In the genomic region with DNA sequence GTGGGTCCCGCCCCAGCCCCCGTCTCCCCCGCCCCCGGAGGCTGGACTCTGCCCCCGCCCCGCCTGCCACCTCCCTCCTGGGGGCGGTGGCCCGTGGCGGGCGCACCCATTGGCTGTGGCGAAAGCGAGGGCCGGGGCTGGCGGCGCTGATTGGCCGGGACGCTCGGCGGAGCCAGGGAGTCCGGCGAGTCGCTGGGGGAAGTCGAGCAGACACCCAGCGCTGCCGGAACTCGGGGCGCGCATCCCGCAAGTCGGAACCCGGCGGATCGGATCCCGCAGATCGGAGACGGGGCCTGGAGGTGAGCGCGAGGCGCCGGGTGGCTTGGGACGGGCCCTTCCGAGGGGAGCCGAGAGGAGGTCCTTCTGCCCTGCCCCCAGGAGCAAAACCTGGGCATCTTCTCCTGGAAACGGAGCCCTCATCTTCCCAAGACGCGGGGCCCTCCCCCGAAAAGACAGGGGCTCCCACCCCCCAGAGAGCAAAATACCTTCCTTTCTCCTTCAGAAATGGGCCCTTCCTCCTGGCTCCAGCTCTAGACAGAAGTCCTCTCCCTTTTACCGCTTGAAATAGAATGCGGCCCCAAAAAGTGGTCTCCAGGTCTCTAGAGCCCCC, we compare ENCODE assay signal across 8 cellular contexts. TPM values are rescaled to one million over a fixed set of nuclear protein-coding genes. Genes with fewer than 3 reads are reported as not detected.
A peak's percentile ranks its signal among the peaks of the same experiment; 100 is the strongest.
DNase-seq lines count a peak whose midpoint lies in the region; ATAC-seq and TF ChIP-seq lines count a peak whose summit lies in the region.

A gene (plus strand): TSS at position 205 of the 610 bp plus-strand sequence. CDS start 61,123 bp downstream, outside the sequence.

- ATAC-seq in GM21786 (IDR thresholded peaks at IDR 0.05; ENCODE audit: unreplicated experiment) = peak; percentile 100

- H3K4me1 ChIP-seq in neuron (ENCODE audit: insufficient read depth, low read length) = peaks cover 36% of the 10 kb centered on the region

- H3K27me3 ChIP-seq in neuron (ENCODE audit: insufficient read depth, low read length) = no peaks in the 10 kb centered on the region

- H2AFZ ChIP-seq in neuron (ENCODE audit: low read depth, low read length) = peak within 1 kb of the TSS; percentile 39

- no peak for TF ChIP-seq CTCF in foreskin fibroblast (IDR thresholded peaks at IDR 0.05; ENCODE audit: low read depth, low read length)

- peaks cover 3% of the 10 kb centered on the region for H3K9me3 ChIP-seq in neuron (ENCODE audit: low read length)

- peak; percentile 50; the same call in 1 of the 2 replicates for TF ChIP-seq POLR2A in Raji (IDR thresholded peaks at IDR 0.05; ENCODE audit: insufficient read depth, low read depth, low read length)

- H3K36me3 ChIP-seq in neuron (ENCODE audit: insufficient read depth, low read length) = no peaks in the 10 kb centered on the region

- DNase-seq in Daoy (ENCODE audit: low read depth) = peak; percentile 91
- peak; percentile 43 for DNase-seq in KG1 (lab: John Stamatoyannopoulos, UW)
- peak; percentile 85 for DNase-seq in activated gamma-delta T cell treated with Interleukin-2 at 50 U/mL for 16 hours
- DNase-seq in foreskin fibroblast = peak; percentile 68 to 92
- DNase-seq in stromal cell of bone marrow (ENCODE audit: low read depth) = peak; percentile 63

- H3K4me3 ChIP-seq in foreskin fibroblast (ENCODE audit: low read depth in 1 of 2, low read length in 2 of 2) (peak within 1 kb of the TSS; percentile 58 to 66), neuron (ENCODE audit: low read length) (peak within 1 kb of the TSS; percentile 69)

RNA-seq across cellular contexts. Expression of the gene that starts here (rescaled TPM):
- 2.2 and 3.9 TPM in 2 replicates for total RNA-seq in Daoy (2014; rRNA removed; shearing (Covaris generic))

Comparison
In these comparisons a context has a peak if more than half of its experiments do, and no peak if none do; other contexts are left out.
1. Peak in every context shown above with its lines: DNase-seq, ATAC-seq and H3K4me3 ChIP-seq.